Comparison of ENCODE assay signal across 19 cellular contexts in genomic region chr17:9056566-9056965, GRCh38. TPM values are rescaled to one million over a fixed set of nuclear protein-coding genes. Genes with fewer than 3 reads are reported as not detected.
A peak's percentile ranks its signal among the peaks of the same experiment; 100 is the strongest.
DNase-seq lines count a peak whose midpoint lies in the region; ATAC-seq, FAIRE-seq and TF ChIP-seq lines count a peak whose summit lies in the region.
"Had no signal": no experiment of that assay in that cellular context is flagged by ENCODE, and none has a peak within 500 bp of the region (broad histone marks: within the 10 kb centered on the region; RNA-seq: fewer than 3 reads in every experiment).

No MANE protein-coding gene starts in this region.

- TF ChIP-seq RAD21 in liver (IDR thresholded peaks at IDR 0.05) (peak in 1 of 2 donors; percentile 51), HepG2 (CRISPR knock-in tag; IDR thresholded peaks at IDR 0.05) (no peak)

- H2AFZ ChIP-seq in HepG2 (ENCODE audit: low read length), result no peak overlapping the region

- H3K9ac ChIP-seq in liver (ENCODE audit: low read depth in 1 of 2, low read length in 2 of 2) (no peak overlapping the region), HepG2 (ENCODE audit: insufficient read depth, low read depth, low read length) (no peak overlapping the region)

- H3K9me3 ChIP-seq in liver (ENCODE audit: control insufficient read depth in 4 of 4, low read length in 3 of 4) (no peaks in the 10 kb centered on the region), HepG2 (ENCODE audit: low read length) (no peaks in the 10 kb centered on the region)

- H3K27ac ChIP-seq in liver (ENCODE audit: low read depth in 1 of 2, low read length in 2 of 2) (peak overlapping the region; percentile 80), HepG2 (ENCODE audit: extremely low read length, insufficient read depth, low read length) (no peak overlapping the region)

- H3K4me1 Mint-ChIP-seq in activated T-helper 17 cell treated with anti-CD3 and anti-CD28 coated beads, Interleukin-2, amount 50 U/mL, for 72 hours, result no peaks in the 10 kb centered on the region
- H3K4me1 Mint-ChIP-seq: CD8-positive, alpha-beta memory T cell had no signal

- H3K27ac Mint-ChIP-seq in activated T-helper 17 cell treated with anti-CD3 and anti-CD28 coated beads, Interleukin-2, amount 50 U/mL, for 72 hours, result no peak overlapping the region
- H3K27ac Mint-ChIP-seq: CD8-positive, alpha-beta memory T cell had no signal

- no peak for FAIRE-seq in HepG2 (lab: Jason Lieb, UNC)
- FAIRE-seq: RCC 7860 had no signal

- H3K4me1 ChIP-seq in liver (ENCODE audit: control insufficient read depth in 4 of 4, insufficient read depth in 4 of 4, low read length in 3 of 4), result peaks cover 13 to 56% (median 39%) of the 10 kb centered on the region in 4 donors
- H3K4me1 ChIP-seq in HepG2 (ENCODE audit: insufficient read depth, low read length), result peaks cover 17% of the 10 kb centered on the region

- no peaks in the 10 kb centered on the region for H4K20me1 ChIP-seq in HepG2 (ENCODE audit: insufficient read depth, low read length)

- TF ChIP-seq POLR2A in HepG2 (IDR thresholded peaks at IDR 0.05; ENCODE audit: insufficient read depth in 1 of 2, low read depth in 2 of 2, low read length in 2 of 2), result no peak

- no peak for TF ChIP-seq CTCF in liver (IDR thresholded peaks at IDR 0.05; ENCODE audit: low read depth, low read length, missing input control)
- TF ChIP-seq CTCF in HepG2 (CRISPR knock-in tag; IDR thresholded peaks at IDR 0.05), result no peak

- H3K4me3 ChIP-seq in liver (ENCODE audit: low read depth in 1 of 3, low read length in 3 of 3) (no peak overlapping the region), HepG2 (replicated peaks in 1 of 3; ENCODE audit: insufficient read depth in 1 of 3, low read depth in 2 of 3, low read length in 3 of 3) (no peak overlapping the region)

- TF ChIP-seq EP300 in HepG2 (IDR thresholded peaks at IDR 0.05; ENCODE audit: low read depth in 2 of 2, low read length in 2 of 2), result no peak
- TF ChIP-seq EP300 in HepG2 (CRISPR knock-in tag; IDR thresholded peaks at IDR 0.05; ENCODE audit: borderline replicate concordance), result no peak

- CTCF ChIA-PET in HepG2 (lab: Yijun Ruan, JAX; ENCODE audit: low intra/inter-chr PET ratio, low total read pairs), result no interaction called here

- intact Hi-C loops in HepG2 (cut with micrococcal nuclease; ENCODE audit: unreplicated experiment), result no loop called here
- intact Hi-C loops in sciatic nerve (cut with DNase I), result no loop called here

- no peaks in the 10 kb centered on the region for H3K36me3 Mint-ChIP-seq in activated T-helper 17 cell treated with anti-CD3 and anti-CD28 coated beads, Interleukin-2, amount 50 U/mL, for 72 hours (ENCODE audit: low read depth)
- H3K36me3 Mint-ChIP-seq: CD8-positive, alpha-beta memory T cell had no signal

- no peaks in the 10 kb centered on the region for H3K9me3 Mint-ChIP-seq in activated T-helper 17 cell treated with anti-CD3 and anti-CD28 coated beads, Interleukin-2, amount 50 U/mL, for 72 hours
- H3K9me3 Mint-ChIP-seq: CD8-positive, alpha-beta memory T cell had no signal

- H3K36me3 ChIP-seq in liver (ENCODE audit: control insufficient read depth in 4 of 4, insufficient read depth in 3 of 4, low read depth in 1 of 4, low read length in 3 of 4) (no peaks in the 10 kb centered on the region), HepG2 (replicated peaks in 1 of 2; ENCODE audit: control insufficient read depth in 1 of 2, insufficient read depth in 2 of 2, low read length in 2 of 2) (no peaks in the 10 kb centered on the region)

- H3K4me3 Mint-ChIP-seq in activated T-helper 17 cell treated with anti-CD3 and anti-CD28 coated beads, Interleukin-2, amount 50 U/mL, for 72 hours, result no peak overlapping the region
- H3K4me3 Mint-ChIP-seq: CD8-positive, alpha-beta memory T cell had no signal

- 46% methylated on average over 12 of the region's 12 CpGs for WGBS in liver
- 21% methylated on average over 7 of the region's 12 CpGs for WGBS in HepG2 (ENCODE audit: low lambda C conversion rate)

- in situ Hi-C loops in HepG2 (cut with HindIII; ENCODE audit: extremely low pct_ligation_motif_present, low pct_unique_long_range_greater_than_20kb), result no loop called here

- BruUV-seq in HepG2 (replicated peaks; lab: Mats Ljungman, UMichigan), result no TSS peak

- POLR2A ChIA-PET in HepG2 (lab: Yijun Ruan, JAX), result no interaction called here

- H3K27me3 ChIP-seq in liver (ENCODE audit: control insufficient read depth in 4 of 4, insufficient read depth in 4 of 4, low read length in 3 of 4) (no peaks in the 10 kb centered on the region), HepG2 (ENCODE audit: control insufficient read depth in 1 of 2, insufficient read depth in 2 of 2, low read length in 2 of 2) (peaks cover 0 to 53% of the 10 kb centered on the region in 2 experiments; a peak in 3 of 5 replicates)

- DNase-seq in HepG2 (ENCODE audit: low spot score) (no peak), left lobe of liver (ENCODE audit: low spot score) (peak; percentile 87), sciatic nerve (ENCODE audit: low spot score) (no peak), germinal center (ENCODE audit: low spot score) (no peak)
- no peak for DNase-seq in stimulated activated CD4-positive, alpha-beta T cell treated with anti-CD3 and anti-CD28 coated beads, Interleukin-2, amount 100 ng/mL, for 24 hours
- DNase-seq: C1 segment of cervical spinal cord; CD8-positive, alpha-beta memory T cell; DMS53; KG1; MV-4-11; NCI-H187; NCI-H2107; NCI-H510A; NCI-H774; SHP77 had no signal

- H3K79me2 ChIP-seq in HepG2 (ENCODE audit: insufficient read depth, low read length), result no peaks in the 10 kb centered on the region

- H3K27me3 Mint-ChIP-seq in activated T-helper 17 cell treated with anti-CD3 and anti-CD28 coated beads, Interleukin-2, amount 50 U/mL, for 72 hours, result peaks cover 6% of the 10 kb centered on the region

- no peak overlapping the region for H3K4me2 ChIP-seq in HepG2 (ENCODE audit: low read depth, low read length)

- ATAC-seq in HepG2 (no peak; the same call in 2 of the 3 replicates), left lobe of liver (peak; percentile 70), sciatic nerve (peak; percentile 83)
- ATAC-seq in activated T-helper 17 cell treated with anti-CD3 and anti-CD28 coated beads, Interleukin-2, amount 50 U/mL, for 72 hours (replicated peaks), result no peak

TF ChIP-seq in liver, 16 proteins besides CTCF, POLR2A, EP300 and RAD21 (continues in another document):
- no peak for TF ChIP-seq NR2F2 (IDR thresholded peaks at IDR 0.05)

TF ChIP-seq in HepG2, 621 proteins besides CTCF, POLR2A, EP300 and RAD21 (continues in another document):
- TF ChIP-seq NR2C2 (CRISPR knock-in tag; IDR thresholded peaks at IDR 0.05; ENCODE audit: borderline replicate concordance), result no peak
- no peak for TF ChIP-seq CAMTA2 (CRISPR knock-in tag; IDR thresholded peaks at IDR 0.05; ENCODE audit: borderline replicate concordance)
- TF ChIP-seq, protein P1, sequence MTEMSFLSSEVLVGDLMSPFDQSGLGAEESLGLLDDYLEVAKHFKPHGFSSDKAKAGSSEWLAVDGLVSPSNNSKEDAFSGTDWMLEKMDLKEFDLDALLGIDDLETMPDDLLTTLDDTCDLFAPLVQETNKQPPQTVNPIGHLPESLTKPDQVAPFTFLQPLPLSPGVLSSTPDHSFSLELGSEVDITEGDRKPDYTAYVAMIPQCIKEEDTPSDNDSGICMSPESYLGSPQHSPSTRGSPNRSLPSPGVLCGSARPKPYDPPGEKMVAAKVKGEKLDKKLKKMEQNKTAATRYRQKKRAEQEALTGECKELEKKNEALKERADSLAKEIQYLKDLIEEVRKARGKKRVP (CRISPR knock-in tag; IDR thresholded peaks at IDR 0.05), result no peak
- no peak for TF ChIP-seq TEAD2 (CRISPR knock-in tag; IDR thresholded peaks at IDR 0.05)
- no peak for TF ChIP-seq TFDP2 (CRISPR knock-in tag; IDR thresholded peaks at IDR 0.05)
- TF ChIP-seq DR1 (CRISPR knock-in tag; IDR thresholded peaks at IDR 0.05), result no peak
- TF ChIP-seq ZNF546 (CRISPR knock-in tag; conservative IDR thresholded peaks at IDR 0.05), result no peak

RNA-seq across cellular contexts. Expression of gene NTN1, which starts 35.3 kb away (rescaled TPM):
- 1 to 10 TPM in 1 of 2 donors, under 1 TPM in 1; 0.14 to 7.1 TPM for total RNA-seq in liver
- polyA plus RNA-seq in liver, result 1 to 10 TPM; 1.5 to 8.7 TPM
- total RNA-seq in HepG2 (2016; rRNA removed; fragmentation: Illumina TruSeq; extraction: Trizol), result 0.04 TPM in 1 of 2 replicates, not detected in the other
- total RNA-seq in HepG2 (2016; cell fraction: cytosol; rRNA removed; fragmentation: Illumina TruSeq; extraction: Trizol; ENCODE audit: low read depth), result not detected in 2 replicates
- 0.04 TPM in 1 of 2 replicates, not detected in the other for total RNA-seq in HepG2 (2016; cell fraction: insoluble cytoplasmic fraction; rRNA removed; fragmentation: Illumina TruSeq; extraction: Trizol)
- not detected in 2 replicates for total RNA-seq in HepG2 (2016; cell fraction: membrane; rRNA removed; fragmentation: Illumina TruSeq; extraction: Trizol)
- 0.09 TPM in 2 replicates for total RNA-seq in HepG2 (2016; cell fraction: nucleus; rRNA removed; fragmentation: Illumina TruSeq; extraction: Trizol)
- 0.03 and 0.05 TPM in 2 replicates for polyA plus RNA-seq in HepG2 (2011; rRNA removed)
- polyA plus RNA-seq in HepG2 (2011; cell fraction: cytosol; rRNA removed), result 0.01 and 0.04 TPM in 2 replicates
- polyA plus RNA-seq in HepG2 (2011; cell fraction: nucleus; rRNA removed), result 0.11 and 0.12 TPM in 2 replicates
- 0.04 and 0.13 TPM in 2 replicates for polyA plus RNA-seq in HepG2 (2012)
- polyA plus RNA-seq in HepG2 (2016; cell fraction: cytosol; fragmentation: Illumina TruSeq; extraction: Trizol; ENCODE audit: low read depth), result not detected in 2 replicates
- not detected in 2 replicates for polyA plus RNA-seq in HepG2 (2016; cell fraction: insoluble cytoplasmic fraction; fragmentation: Illumina TruSeq; extraction: Trizol; ENCODE audit: low read depth)
- 0.02 TPM in 1 of 2 replicates, not detected in the other for polyA plus RNA-seq in HepG2 (2016; cell fraction: membrane; fragmentation: Illumina TruSeq; extraction: Trizol; ENCODE audit: low read depth)
- polyA plus RNA-seq in HepG2 (2016; cell fraction: nucleus; fragmentation: Illumina TruSeq; extraction: Trizol; ENCODE audit: insufficient read depth, low read depth), result not detected in 2 replicates
- polyA minus RNA-seq in HepG2 (2011; rRNA and poly(A)+ RNA removed; ENCODE audit: low replicate concordance), result 0.10 TPM in 1 of 2 replicates, not detected in the other
- polyA minus RNA-seq in HepG2 (2011; cell fraction: cytosol; rRNA and poly(A)+ RNA removed), result not detected in 2 replicates
- polyA minus RNA-seq in HepG2 (2011; cell fraction: nucleus; rRNA and poly(A)+ RNA removed), result 0.12 and 0.13 TPM in 2 replicates
- 11.5 TPM for total RNA-seq in left lobe of liver
- 22.8 TPM for total RNA-seq in sciatic nerve
- under 1 TPM; 0.63 to 0.87 TPM for total RNA-seq in activated T-helper 17 cell treated with anti-CD3 and anti-CD28 coated beads, Interleukin-2, amount 50 U/mL, for 72 hours
- total RNA-seq: OCI-LY7 had no signal
- polyA plus RNA-seq: CD8-positive, alpha-beta memory T cell had no signal

Comparison
In these comparisons a context has a peak if more than half of its experiments do, and no peak if none do; other contexts are left out.
1. ATAC-seq: peak in left lobe of liver (single experiment) and sciatic nerve (single experiment); none in HepG2 (single experiment) and activated T-helper 17 cell treated with anti-CD3 and anti-CD28 coated beads, Interleukin-2, amount 50 U/mL, for 72 hours (single experiment).